1 cellular context compared by ENCODE assay signal in the genomic region with DNA sequence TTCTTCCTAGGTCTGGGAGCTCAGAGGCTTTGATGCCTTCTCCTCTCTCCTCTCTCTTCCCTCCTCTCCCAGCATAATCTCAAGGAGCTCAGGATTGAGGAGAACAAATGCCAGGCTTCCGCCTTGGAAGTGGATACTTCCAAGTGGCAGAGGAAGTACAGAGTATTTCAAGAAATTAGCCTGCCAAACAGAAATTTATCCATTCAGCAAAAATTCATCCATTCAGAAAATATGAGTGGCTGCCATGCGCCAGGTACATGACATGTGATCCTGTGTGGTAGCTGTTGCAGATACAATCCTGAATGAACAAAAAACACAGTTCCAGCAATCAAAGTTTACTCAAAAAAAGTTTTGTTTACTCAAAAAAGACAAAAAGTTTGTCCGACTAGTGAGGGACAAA.
TF ChIP-seq lines count a peak whose summit lies in the region.

No MANE protein-coding gene starts in this region.

TF ChIP-seq in IMR-90, 13 proteins besides CTCF, POLR2A, EP300 and RAD21:
- TF ChIP-seq RCOR1 (IDR thresholded peaks at IDR 0.05; ENCODE audit: insufficient replicate concordance, low read length) (no peak), MAFK (IDR thresholded peaks at IDR 0.05; ENCODE audit: low read depth, low read length) (no peak), BHLHE40 (IDR thresholded peaks at IDR 0.05; ENCODE audit: low read depth, low read length) (no peak)
